20 cellular contexts compared by ENCODE assay signal in genomic region chr19:32316034-32316433, GRCh38.
"Had no signal": no experiment of that assay in that cellular context is flagged by ENCODE, and none has a peak within 500 bp of the region (broad histone marks: within the 10 kb centered on the region; RNA-seq: fewer than 3 reads in every experiment).

No MANE protein-coding gene starts in this region.

- H3K27ac ChIP-seq: body of pancreas, left lung, ovary, skin epidermis, testis, uterus had no signal

- DNase-seq: activated CD4-positive, alpha-beta T cell treated with anti-CD3 and anti-CD28 coated beads, Interleukin-2, amount 50 U/mL, for 4 hours; activated CD4-positive, CD25-positive, alpha-beta regulatory T cell; activated effector memory CD4-positive, alpha-beta T cell treated with anti-CD3 and anti-CD28 coated beads, Interleukin-2, amount 50 U/mL, for 16 hours; activated T-cell treated with anti-CD3 and anti-CD28 coated beads, Interleukin-2, amount 50 U/mL, for 1 hour; amniotic stem cell; body of pancreas; effector memory CD8-positive, alpha-beta T cell; erythroblast; left lung; ovary; retina; stimulated activated CD4-positive, alpha-beta T cell treated with anti-CD3 and anti-CD28 coated beads, Interleukin-4, amount 100 ng/mL, for 4 hours; stimulated activated naive CD8-positive, alpha-beta T cell treated with anti-CD3 and anti-CD28 coated beads, Interleukin-15, amount 100 ng/mL, for 72 hours; T-helper 17 cell; testis; uterus had no signal

- H3K9me3 ChIP-seq: body of pancreas, left lung, ovary, testis, uterus had no signal

- H3K4me1 ChIP-seq: body of pancreas, left lung, testis, uterus had no signal

- ATAC-seq: activated naive CD4-positive, alpha-beta T cell treated with anti-CD3 and anti-CD28 coated beads, Interleukin-2, amount 50 U/mL, for 72 hours; body of pancreas; effector memory CD8-positive, alpha-beta T cell; left lung; stimulated activated naive CD8-positive, alpha-beta T cell treated with anti-CD3 and anti-CD28 coated beads, Interleukin-15, amount 100 ng/mL, for 72 hours; T-helper 17 cell had no signal

- H3K36me3 ChIP-seq: left lung, ovary, uterus had no signal

- H3K27me3 ChIP-seq: body of pancreas, ovary, testis, uterus had no signal

- H3K4me3 ChIP-seq: body of pancreas, left lung, ovary, skin epidermis, testis, uterus had no signal

- FAIRE-seq: islet of Langerhans, TTC549 had no signal
